ENCODE assay signal across 1 cellular context in the genomic region with DNA sequence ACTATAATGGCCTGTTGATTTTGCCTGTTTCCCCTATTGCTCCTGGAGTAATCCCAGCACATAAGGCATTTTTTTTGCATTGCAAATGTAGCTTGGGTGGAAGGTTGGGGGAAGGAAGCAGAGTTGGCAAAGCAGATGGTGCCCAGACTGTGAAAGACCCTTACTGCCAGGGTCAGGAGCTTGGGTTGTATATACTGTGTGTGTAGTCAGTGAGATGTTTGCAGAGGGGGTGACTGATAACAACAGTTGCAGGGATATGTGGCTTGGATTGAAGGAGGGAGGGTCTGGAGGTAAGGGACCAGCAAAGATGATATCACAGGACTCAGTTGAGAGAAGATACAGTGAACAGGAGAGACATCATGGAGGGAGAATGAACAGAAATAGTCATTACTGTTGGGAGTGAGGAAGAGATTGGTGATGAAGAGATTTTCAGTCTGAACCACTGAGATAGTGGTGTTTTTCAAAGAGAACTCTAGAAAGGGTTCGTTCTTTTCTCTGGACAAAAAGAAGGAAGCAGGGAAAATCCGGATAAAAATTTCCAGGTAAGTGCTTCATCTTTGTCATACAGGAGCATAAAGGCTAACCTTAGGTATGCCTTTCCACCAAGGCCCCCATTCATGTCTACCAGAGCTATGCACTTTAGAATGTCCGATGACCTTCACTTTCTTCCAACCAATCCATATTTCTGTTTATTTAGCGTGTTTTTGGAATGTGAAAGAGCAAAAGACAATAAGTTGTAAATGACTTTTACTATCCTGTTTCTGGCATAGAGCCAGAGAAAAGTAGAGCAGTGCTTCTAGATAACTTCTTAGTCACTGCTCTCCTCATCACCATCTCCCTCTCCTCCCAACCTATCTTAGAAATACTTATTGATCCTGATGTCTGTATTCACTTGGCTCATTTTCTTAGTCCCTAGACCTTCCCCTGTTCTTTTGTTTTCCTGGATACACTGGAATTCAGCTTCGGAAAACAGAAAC.
TF ChIP-seq lines count a peak whose summit lies in the region.

No MANE protein-coding gene starts in this region.

TF ChIP-seq in HepG2, 621 proteins besides CTCF, POLR2A, EP300 and RAD21 (continued from another document and continues in another):
- TF ChIP-seq EEA1 (CRISPR knock-in tag; IDR thresholded peaks at IDR 0.05; ENCODE audit: borderline replicate concordance) (no peak), ZNF256 (CRISPR knock-in tag; conservative IDR thresholded peaks at IDR 0.05) (no peak), SSRP1 (CRISPR knock-in tag; IDR thresholded peaks at IDR 0.05) (no peak), ZNF552 (CRISPR knock-in tag; IDR thresholded peaks at IDR 0.05; ENCODE audit: borderline replicate concordance) (no peak), ZNF292 (CRISPR knock-in tag; IDR thresholded peaks at IDR 0.05; ENCODE audit: borderline replicate concordance, low read depth) (peak; percentile 48; the same call in 1 of the 2 replicates), NFKB2 (CRISPR knock-in tag; IDR thresholded peaks at IDR 0.05; ENCODE audit: borderline replicate concordance) (no peak), HES4 (CRISPR knock-in tag; IDR thresholded peaks at IDR 0.05; ENCODE audit: borderline replicate concordance) (no peak), HMGA1 (CRISPR knock-in tag; conservative IDR thresholded peaks at IDR 0.05) (no peak), KLF16 (CRISPR knock-in tag; IDR thresholded peaks at IDR 0.05) (peak in 1 of 2 experiments; percentile 73; a peak in 2 of 4 replicates), RBAK (CRISPR knock-in tag; IDR thresholded peaks at IDR 0.05) (no peak), THAP11 (CRISPR knock-in tag; IDR thresholded peaks at IDR 0.05) (0 out of 2 replicates have a peak, but pooled peaks have one; percentile 54), ZNF432 (CRISPR knock-in tag; IDR thresholded peaks at IDR 0.05; ENCODE audit: borderline replicate concordance) (no peak), MAFK (conservative IDR thresholded peaks at IDR 0.05 in 1 of 2, IDR thresholded peaks at IDR 0.05 in 1 of 2; ENCODE audit: low read length in 2 of 2) (0 out of 4 replicates have a peak, but pooled peaks of 1 of the 2 experiments have one; percentile 2), ZNF652 (CRISPR knock-in tag; IDR thresholded peaks at IDR 0.05; ENCODE audit: borderline replicate concordance, low read depth) (peak; percentile 49; the same call in 1 of the 2 replicates), SOX6 (IDR thresholded peaks at IDR 0.05) (no peak), SOX6 (CRISPR knock-in tag; IDR thresholded peaks at IDR 0.05) (peak; percentile 100), SPEN (CRISPR knock-in tag; IDR thresholded peaks at IDR 0.05; ENCODE audit: low read depth) (0 out of 2 replicates have a peak, but pooled peaks have one; percentile 12), FOSL2 (CRISPR knock-in tag; IDR thresholded peaks at IDR 0.05) (peak; percentile 63), HMG20A (CRISPR knock-in tag; IDR thresholded peaks at IDR 0.05; ENCODE audit: borderline replicate concordance) (peak; percentile 94), TAF15 (IDR thresholded peaks at IDR 0.05; ENCODE audit: low read depth, low read length, poor library complexity, severe bottlenecking) (no peak), NR2F1 (CRISPR knock-in tag; IDR thresholded peaks at IDR 0.05) (peak in 1 of 2 experiments; percentile 61; a peak in 1 of 4 replicates), CREM (IDR thresholded peaks at IDR 0.05) (peak; percentile 82), CREM (CRISPR knock-in tag; IDR thresholded peaks at IDR 0.05) (no peak), ZNF850 (CRISPR knock-in tag; conservative IDR thresholded peaks at IDR 0.05) (0 out of 2 replicates have a peak, but pooled peaks have one; percentile 74), TBX3 (IDR thresholded peaks at IDR 0.05; ENCODE audit: borderline replicate concordance) (peak; percentile 62; the same call in 1 of the 2 replicates), ZBTB20 (CRISPR knock-in tag; IDR thresholded peaks at IDR 0.05; ENCODE audit: borderline replicate concordance, low read depth) (peak; percentile 30; the same call in 1 of the 2 replicates), ZFP37 (CRISPR knock-in tag; IDR thresholded peaks at IDR 0.05; ENCODE audit: borderline replicate concordance) (0 out of 2 replicates have a peak, but pooled peaks have one; percentile 10), ZIK1 (CRISPR knock-in tag; IDR thresholded peaks at IDR 0.05; ENCODE audit: borderline replicate concordance, low read depth) (no peak), IRF2 (CRISPR knock-in tag; IDR thresholded peaks at IDR 0.05) (peak; percentile 76; the same call in 1 of the 2 replicates), WIZ (CRISPR knock-in tag; IDR thresholded peaks at IDR 0.05) (peak; percentile 78; the same call in 1 of the 2 replicates), ELF3 (CRISPR knock-in tag; IDR thresholded peaks at IDR 0.05) (peak; percentile 80), REL (CRISPR knock-in tag; conservative IDR thresholded peaks at IDR 0.05) (no peak), ZSCAN21 (CRISPR knock-in tag; IDR thresholded peaks at IDR 0.05; ENCODE audit: borderline replicate concordance) (peak; percentile 49; the same call in 1 of the 2 replicates), ZKSCAN8 (CRISPR knock-in tag; IDR thresholded peaks at IDR 0.05; ENCODE audit: borderline replicate concordance) (peak; percentile 92), TCF12 (IDR thresholded peaks at IDR 0.05) (no peak), TCF12 (CRISPR knock-in tag; IDR thresholded peaks at IDR 0.05) (peak; percentile 87; the same call in 1 of the 2 replicates), ZNF615 (CRISPR knock-in tag; IDR thresholded peaks at IDR 0.05; ENCODE audit: borderline replicate concordance) (no peak), CBX5 (CRISPR knock-in tag; IDR thresholded peaks at IDR 0.05; ENCODE audit: borderline replicate concordance) (no peak), NCOA2 (CRISPR knock-in tag; IDR thresholded peaks at IDR 0.05) (peak; percentile 94), ZNF260 (CRISPR knock-in tag; IDR thresholded peaks at IDR 0.05; ENCODE audit: borderline replicate concordance, low read depth) (no peak), ZNF326 (CRISPR knock-in tag; IDR thresholded peaks at IDR 0.05; ENCODE audit: borderline replicate concordance) (no peak), ZSCAN31 (CRISPR knock-in tag; IDR thresholded peaks at IDR 0.05; ENCODE audit: low read depth) (no peak)
- TF ChIP-seq, protein P1, sequence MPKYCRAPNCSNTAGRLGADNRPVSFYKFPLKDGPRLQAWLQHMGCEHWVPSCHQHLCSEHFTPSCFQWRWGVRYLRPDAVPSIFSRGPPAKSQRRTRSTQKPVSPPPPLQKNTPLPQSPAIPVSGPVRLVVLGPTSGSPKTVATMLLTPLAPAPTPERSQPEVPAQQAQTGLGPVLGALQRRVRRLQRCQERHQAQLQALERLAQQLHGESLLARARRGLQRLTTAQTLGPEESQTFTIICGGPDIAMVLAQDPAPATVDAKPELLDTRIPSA (CRISPR knock-in tag; IDR thresholded peaks at IDR 0.05; ENCODE audit: borderline replicate concordance), result no peak
- TF ChIP-seq, protein P2, sequence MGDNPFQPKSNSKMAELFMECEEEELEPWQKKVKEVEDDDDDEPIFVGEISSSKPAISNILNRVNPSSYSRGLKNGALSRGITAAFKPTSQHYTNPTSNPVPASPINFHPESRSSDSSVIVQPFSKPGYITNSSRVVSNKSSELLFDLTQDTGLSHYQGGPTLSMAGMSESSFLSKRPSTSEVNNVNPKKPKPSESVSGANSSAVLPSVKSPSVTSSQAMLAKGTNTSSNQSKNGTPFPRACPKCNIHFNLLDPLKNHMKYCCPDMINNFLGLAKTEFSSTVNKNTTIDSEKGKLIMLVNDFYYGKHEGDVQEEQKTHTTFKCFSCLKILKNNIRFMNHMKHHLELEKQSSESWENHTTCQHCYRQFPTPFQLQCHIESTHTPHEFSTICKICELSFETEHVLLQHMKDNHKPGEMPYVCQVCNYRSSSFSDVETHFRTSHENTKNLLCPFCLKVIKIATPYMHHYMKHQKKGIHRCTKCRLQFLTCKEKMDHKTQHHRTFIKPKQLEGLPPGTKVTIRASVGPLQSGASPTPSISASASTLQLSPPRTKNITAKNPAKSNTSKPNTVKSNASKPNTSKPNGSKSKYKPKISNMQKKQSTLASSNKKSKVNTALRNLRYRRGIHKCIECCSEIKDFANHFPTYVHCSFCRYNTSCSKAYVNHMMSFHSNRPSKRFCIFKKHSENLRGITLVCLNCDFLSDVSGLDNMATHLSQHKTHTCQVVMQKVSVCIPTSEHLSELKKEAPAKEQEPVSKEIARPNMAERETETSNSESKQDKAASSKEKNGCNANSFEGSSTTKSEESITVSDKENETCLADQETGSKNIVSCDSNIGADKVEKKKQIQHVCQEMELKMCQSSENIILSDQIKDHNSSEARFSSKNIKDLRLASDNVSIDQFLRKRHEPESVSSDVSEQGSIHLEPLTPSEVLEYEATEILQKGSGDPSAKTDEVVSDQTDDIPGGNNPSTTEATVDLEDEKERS (CRISPR knock-in tag; IDR thresholded peaks at IDR 0.05), result 0 out of 2 replicates have a peak, but pooled peaks have one; percentile 53
- TF ChIP-seq, protein P3, sequence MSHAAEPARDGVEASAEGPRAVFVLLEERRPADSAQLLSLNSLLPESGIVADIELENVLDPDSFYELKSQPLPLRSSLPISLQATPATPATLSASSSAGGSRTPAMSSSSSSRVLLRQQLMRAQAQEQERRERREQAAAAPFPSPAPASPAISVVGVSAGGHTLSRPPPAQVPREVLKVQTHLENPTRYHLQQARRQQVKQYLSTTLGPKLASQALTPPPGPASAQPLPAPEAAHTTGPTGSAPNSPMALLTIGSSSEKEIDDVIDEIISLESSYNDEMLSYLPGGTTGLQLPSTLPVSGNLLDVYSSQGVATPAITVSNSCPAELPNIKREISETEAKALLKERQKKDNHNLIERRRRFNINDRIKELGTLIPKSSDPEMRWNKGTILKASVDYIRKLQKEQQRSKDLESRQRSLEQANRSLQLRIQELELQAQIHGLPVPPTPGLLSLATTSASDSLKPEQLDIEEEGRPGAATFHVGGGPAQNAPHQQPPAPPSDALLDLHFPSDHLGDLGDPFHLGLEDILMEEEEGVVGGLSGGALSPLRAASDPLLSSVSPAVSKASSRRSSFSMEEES (CRISPR knock-in tag; IDR thresholded peaks at IDR 0.05), result peak; percentile 51
- TF ChIP-seq, protein P4, sequence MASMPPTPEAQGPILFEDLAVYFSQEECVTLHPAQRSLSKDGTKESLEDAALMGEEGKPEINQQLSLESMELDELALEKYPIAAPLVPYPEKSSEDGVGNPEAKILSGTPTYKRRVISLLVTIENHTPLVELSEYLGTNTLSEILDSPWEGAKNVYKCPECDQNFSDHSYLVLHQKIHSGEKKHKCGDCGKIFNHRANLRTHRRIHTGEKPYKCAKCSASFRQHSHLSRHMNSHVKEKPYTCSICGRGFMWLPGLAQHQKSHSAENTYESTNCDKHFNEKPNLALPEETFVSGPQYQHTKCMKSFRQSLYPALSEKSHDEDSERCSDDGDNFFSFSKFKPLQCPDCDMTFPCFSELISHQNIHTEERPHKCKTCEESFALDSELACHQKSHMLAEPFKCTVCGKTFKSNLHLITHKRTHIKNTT (CRISPR knock-in tag; IDR thresholded peaks at IDR 0.05), result no peak
- TF ChIP-seq, protein P5, sequence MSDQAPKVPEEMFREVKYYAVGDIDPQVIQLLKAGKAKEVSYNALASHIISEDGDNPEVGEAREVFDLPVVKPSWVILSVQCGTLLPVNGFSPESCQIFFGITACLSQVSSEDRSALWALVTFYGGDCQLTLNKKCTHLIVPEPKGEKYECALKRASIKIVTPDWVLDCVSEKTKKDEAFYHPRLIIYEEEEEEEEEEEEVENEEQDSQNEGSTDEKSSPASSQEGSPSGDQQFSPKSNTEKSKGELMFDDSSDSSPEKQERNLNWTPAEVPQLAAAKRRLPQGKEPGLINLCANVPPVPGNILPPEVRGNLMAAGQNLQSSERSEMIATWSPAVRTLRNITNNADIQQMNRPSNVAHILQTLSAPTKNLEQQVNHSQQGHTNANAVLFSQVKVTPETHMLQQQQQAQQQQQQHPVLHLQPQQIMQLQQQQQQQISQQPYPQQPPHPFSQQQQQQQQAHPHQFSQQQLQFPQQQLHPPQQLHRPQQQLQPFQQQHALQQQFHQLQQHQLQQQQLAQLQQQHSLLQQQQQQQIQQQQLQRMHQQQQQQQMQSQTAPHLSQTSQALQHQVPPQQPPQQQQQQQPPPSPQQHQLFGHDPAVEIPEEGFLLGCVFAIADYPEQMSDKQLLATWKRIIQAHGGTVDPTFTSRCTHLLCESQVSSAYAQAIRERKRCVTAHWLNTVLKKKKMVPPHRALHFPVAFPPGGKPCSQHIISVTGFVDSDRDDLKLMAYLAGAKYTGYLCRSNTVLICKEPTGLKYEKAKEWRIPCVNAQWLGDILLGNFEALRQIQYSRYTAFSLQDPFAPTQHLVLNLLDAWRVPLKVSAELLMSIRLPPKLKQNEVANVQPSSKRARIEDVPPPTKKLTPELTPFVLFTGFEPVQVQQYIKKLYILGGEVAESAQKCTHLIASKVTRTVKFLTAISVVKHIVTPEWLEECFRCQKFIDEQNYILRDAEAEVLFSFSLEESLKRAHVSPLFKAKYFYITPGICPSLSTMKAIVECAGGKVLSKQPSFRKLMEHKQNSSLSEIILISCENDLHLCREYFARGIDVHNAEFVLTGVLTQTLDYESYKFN (CRISPR knock-in tag; conservative IDR thresholded peaks at IDR 0.05), result peak; percentile 97
- TF ChIP-seq, protein P6, sequence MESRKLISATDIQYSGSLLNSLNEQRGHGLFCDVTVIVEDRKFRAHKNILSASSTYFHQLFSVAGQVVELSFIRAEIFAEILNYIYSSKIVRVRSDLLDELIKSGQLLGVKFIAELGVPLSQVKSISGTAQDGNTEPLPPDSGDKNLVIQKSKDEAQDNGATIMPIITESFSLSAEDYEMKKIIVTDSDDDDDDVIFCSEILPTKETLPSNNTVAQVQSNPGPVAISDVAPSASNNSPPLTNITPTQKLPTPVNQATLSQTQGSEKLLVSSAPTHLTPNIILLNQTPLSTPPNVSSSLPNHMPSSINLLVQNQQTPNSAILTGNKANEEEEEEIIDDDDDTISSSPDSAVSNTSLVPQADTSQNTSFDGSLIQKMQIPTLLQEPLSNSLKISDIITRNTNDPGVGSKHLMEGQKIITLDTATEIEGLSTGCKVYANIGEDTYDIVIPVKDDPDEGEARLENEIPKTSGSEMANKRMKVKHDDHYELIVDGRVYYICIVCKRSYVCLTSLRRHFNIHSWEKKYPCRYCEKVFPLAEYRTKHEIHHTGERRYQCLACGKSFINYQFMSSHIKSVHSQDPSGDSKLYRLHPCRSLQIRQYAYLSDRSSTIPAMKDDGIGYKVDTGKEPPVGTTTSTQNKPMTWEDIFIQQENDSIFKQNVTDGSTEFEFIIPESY (CRISPR knock-in tag; IDR thresholded peaks at IDR 0.05), result peak; percentile 92
- TF ChIP-seq, protein P7, sequence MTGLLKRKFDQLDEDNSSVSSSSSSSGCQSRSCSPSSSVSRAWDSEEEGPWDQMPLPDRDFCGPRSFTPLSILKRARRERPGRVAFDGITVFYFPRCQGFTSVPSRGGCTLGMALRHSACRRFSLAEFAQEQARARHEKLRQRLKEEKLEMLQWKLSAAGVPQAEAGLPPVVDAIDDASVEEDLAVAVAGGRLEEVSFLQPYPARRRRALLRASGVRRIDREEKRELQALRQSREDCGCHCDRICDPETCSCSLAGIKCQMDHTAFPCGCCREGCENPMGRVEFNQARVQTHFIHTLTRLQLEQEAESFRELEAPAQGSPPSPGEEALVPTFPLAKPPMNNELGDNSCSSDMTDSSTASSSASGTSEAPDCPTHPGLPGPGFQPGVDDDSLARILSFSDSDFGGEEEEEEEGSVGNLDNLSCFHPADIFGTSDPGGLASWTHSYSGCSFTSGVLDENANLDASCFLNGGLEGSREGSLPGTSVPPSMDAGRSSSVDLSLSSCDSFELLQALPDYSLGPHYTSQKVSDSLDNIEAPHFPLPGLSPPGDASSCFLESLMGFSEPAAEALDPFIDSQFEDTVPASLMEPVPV (CRISPR knock-in tag; IDR thresholded peaks at IDR 0.05), result no peak
